Comparison of ENCODE assay signal across 26 cellular contexts in genomic region chr15:91320106-91320505, GRCh38.
DNase-seq lines count a peak whose midpoint lies in the region; ATAC-seq and TF ChIP-seq lines count a peak whose summit lies in the region.
"Had no signal": no experiment of that assay in that cellular context is flagged by ENCODE, and none has a peak within 500 bp of the region (broad histone marks: within the 10 kb centered on the region; RNA-seq: fewer than 3 reads in every experiment).

No MANE protein-coding gene starts in this region.

- H3K4me3 Mint-ChIP-seq in activated CD8-positive, alpha-beta memory T cell treated with anti-CD3 and anti-CD28 coated beads, Interleukin-2, amount 10 ng/mL, durations not matched to agents 7 days and 5 days, result no peak overlapping the region
- no peak overlapping the region for H3K4me3 Mint-ChIP-seq in GM23338
- peak overlapping the region; percentile 13 for H3K4me3 Mint-ChIP-seq in activated T-helper 1 cell treated with anti-CD3 and anti-CD28 coated beads, Interleukin-12 subunit alpha, Interleukin-12 subunit beta, Interleukin-2, Interleukin-4 antibody, amounts not matched to agents 30 ng/mL and 10 ng/mL and 1 ng/mL, durations not matched to agents 14 hours and 24 hours and 36 hours
- peak overlapping the region; percentile 46 to 78 (median 64) for H3K4me3 Mint-ChIP-seq in naive thymus-derived CD4-positive, alpha-beta T cell
- H3K4me3 Mint-ChIP-seq: nephron had no signal

- no peaks in the 10 kb centered on the region for H3K9me3 ChIP-seq in naive thymus-derived CD4-positive, alpha-beta T cell (ENCODE audit: control insufficient read depth in 2 of 3, low read length in 3 of 3)
- H3K9me3 ChIP-seq: BLaER1, colonic mucosa had no signal

- H3K4me1 Mint-ChIP-seq in activated CD8-positive, alpha-beta memory T cell treated with anti-CD3 and anti-CD28 coated beads, Interleukin-2, amount 10 ng/mL, durations not matched to agents 7 days and 5 days, result peaks cover 26% of the 10 kb centered on the region
- H3K4me1 Mint-ChIP-seq in GM23338, result no peaks in the 10 kb centered on the region
- peaks cover 15% of the 10 kb centered on the region for H3K4me1 Mint-ChIP-seq in activated T-helper 1 cell treated with anti-CD3 and anti-CD28 coated beads, Interleukin-12 subunit alpha, Interleukin-12 subunit beta, Interleukin-2, Interleukin-4 antibody, amounts not matched to agents 30 ng/mL and 10 ng/mL and 1 ng/mL, durations not matched to agents 14 hours and 24 hours and 36 hours (ENCODE audit: low read depth)
- H3K4me1 Mint-ChIP-seq in naive thymus-derived CD4-positive, alpha-beta T cell, result peaks cover 12 to 64% (median 38%) of the 10 kb centered on the region in 7 donors
- H3K4me1 Mint-ChIP-seq: nephron had no signal

- H3K36me3 Mint-ChIP-seq in activated CD8-positive, alpha-beta memory T cell treated with anti-CD3 and anti-CD28 coated beads, Interleukin-2, amount 10 ng/mL, durations not matched to agents 7 days and 5 days, result no peaks in the 10 kb centered on the region
- H3K36me3 Mint-ChIP-seq in GM23338 (ENCODE audit: low read depth), result no peaks in the 10 kb centered on the region
- H3K36me3 Mint-ChIP-seq in activated T-helper 1 cell treated with anti-CD3 and anti-CD28 coated beads, Interleukin-12 subunit alpha, Interleukin-12 subunit beta, Interleukin-2, Interleukin-4 antibody, amounts not matched to agents 30 ng/mL and 10 ng/mL and 1 ng/mL, durations not matched to agents 14 hours and 24 hours and 36 hours (ENCODE audit: low read depth), result no peaks in the 10 kb centered on the region
- peaks cover 2 to 15% (median 10%) of the 10 kb centered on the region in 5 donors for H3K36me3 Mint-ChIP-seq in naive thymus-derived CD4-positive, alpha-beta T cell

- H2AFZ ChIP-seq in GM23338, result peak overlapping the region; percentile 30; the same call in 1 of the 2 replicates
- H2AFZ ChIP-seq: PC-9 had no signal

- no peaks in the 10 kb centered on the region for H3K9me3 Mint-ChIP-seq in activated CD8-positive, alpha-beta memory T cell treated with anti-CD3 and anti-CD28 coated beads, Interleukin-2, amount 10 ng/mL, durations not matched to agents 7 days and 5 days (ENCODE audit: low read depth)
- H3K9me3 Mint-ChIP-seq in GM23338, result no peaks in the 10 kb centered on the region
- peaks cover 5% of the 10 kb centered on the region for H3K9me3 Mint-ChIP-seq in activated T-helper 1 cell treated with anti-CD3 and anti-CD28 coated beads, Interleukin-12 subunit alpha, Interleukin-12 subunit beta, Interleukin-2, Interleukin-4 antibody, amounts not matched to agents 30 ng/mL and 10 ng/mL and 1 ng/mL, durations not matched to agents 14 hours and 24 hours and 36 hours
- peaks cover 0 to 15% (median 8%) of the 10 kb centered on the region in 11 donors for H3K9me3 Mint-ChIP-seq in naive thymus-derived CD4-positive, alpha-beta T cell

- H3K36me3 ChIP-seq in GM23338 (ENCODE audit: insufficient read depth), result no peaks in the 10 kb centered on the region
- no peaks in the 10 kb centered on the region for H3K36me3 ChIP-seq in naive thymus-derived CD4-positive, alpha-beta T cell (ENCODE audit: control insufficient read depth in 2 of 3, insufficient read depth in 3 of 3, low read length in 3 of 3)
- H3K36me3 ChIP-seq: BLaER1, breast epithelium, colonic mucosa had no signal

- no peaks in the 10 kb centered on the region for H3F3A ChIP-seq in GM23338 (replicated peaks; ENCODE audit: low read depth)

- no peaks in the 10 kb centered on the region for H3K27me3 ChIP-seq in GM23338 (ENCODE audit: insufficient read depth)
- no peaks in the 10 kb centered on the region for H3K27me3 ChIP-seq in naive thymus-derived CD4-positive, alpha-beta T cell (ENCODE audit: control insufficient read depth in 2 of 2, insufficient read depth in 2 of 2, low read length in 2 of 2)
- H3K27me3 ChIP-seq: BLaER1, breast epithelium, colonic mucosa had no signal

- peaks cover 21% of the 10 kb centered on the region for H3K27me3 Mint-ChIP-seq in activated CD8-positive, alpha-beta memory T cell treated with anti-CD3 and anti-CD28 coated beads, Interleukin-2, amount 10 ng/mL, durations not matched to agents 7 days and 5 days
- no peaks in the 10 kb centered on the region for H3K27me3 Mint-ChIP-seq in GM23338 (ENCODE audit: insufficient read depth, low read depth, poor library complexity)
- H3K27me3 Mint-ChIP-seq in activated T-helper 1 cell treated with anti-CD3 and anti-CD28 coated beads, Interleukin-12 subunit alpha, Interleukin-12 subunit beta, Interleukin-2, Interleukin-4 antibody, amounts not matched to agents 30 ng/mL and 10 ng/mL and 1 ng/mL, durations not matched to agents 14 hours and 24 hours and 36 hours (ENCODE audit: insufficient read depth), result peaks cover 34% of the 10 kb centered on the region
- H3K27me3 Mint-ChIP-seq in naive thymus-derived CD4-positive, alpha-beta T cell, result peaks cover 0 to 53% (median 0%) of the 10 kb centered on the region in 5 donors

- no peak overlapping the region for H3K4me3 ChIP-seq in GM23338
- H3K4me3 ChIP-seq in naive thymus-derived CD4-positive, alpha-beta T cell (ENCODE audit: low read length), result peak overlapping the region; percentile 8
- H3K4me3 ChIP-seq: BLaER1, breast epithelium, colonic mucosa, PC-9 had no signal

- no peak overlapping the region for H3K27ac ChIP-seq in GM23338 (ENCODE audit: low read depth)
- H3K27ac ChIP-seq in naive thymus-derived CD4-positive, alpha-beta T cell (ENCODE audit: low read depth, low read length), result peak overlapping the region; percentile 66
- H3K27ac ChIP-seq: BLaER1, breast epithelium, colonic mucosa, PC-9 had no signal

- no peaks in the 10 kb centered on the region for H3K79me2 ChIP-seq in GM23338 (replicated peaks; ENCODE audit: insufficient read depth)

- DNase-seq in activated CD8-positive, alpha-beta memory T cell treated with anti-CD3 and anti-CD28 coated beads, Interleukin-2, amount 10 ng/mL, durations not matched to agents 7 days and 5 days, result no peak
- no peak for DNase-seq in activated CD8-positive, alpha-beta memory T cell treated with anti-CD3 and anti-CD28 coated beads, Interleukin-2, amount 50 U/mL, for 4 hours
- DNase-seq in GM23338 (ENCODE audit: low spot score) (no peak), SHP77 (lab: John Stamatoyannopoulos, UW) (no peak), islet precursor cell (no peak)
- no peak for DNase-seq in activated T-helper 1 cell treated with anti-CD3 and anti-CD28 coated beads, Interleukin-12 subunit alpha, Interleukin-12 subunit beta, Interleukin-2, Interleukin-4 antibody, amounts not matched to agents 30 ng/mL and 10 ng/mL and 1 ng/mL, durations not matched to agents 14 hours and 24 hours and 36 hours (ENCODE audit: low spot score)
- DNase-seq in naive thymus-derived CD4-positive, alpha-beta T cell, result peak in 3 of 9 donors; percentile 21 to 44 (median 36)
- DNase-seq: amniotic stem cell; colonic mucosa; EL; H7; hypothalamus; KG1; NCI-H1436; NCI-H2107; NCI-H510A; PC-9; retina; SHP77 treated with DMSO at 0.1 percent for 48 hours; small intestine; stimulated activated CD4-positive, alpha-beta T cell treated with anti-CD3 and anti-CD28 coated beads, Interleukin-1b, Interleukin-23, amount 100 ng/mL, for 48 hours; substantia nigra had no signal

- H3K27ac Mint-ChIP-seq in activated CD8-positive, alpha-beta memory T cell treated with anti-CD3 and anti-CD28 coated beads, Interleukin-2, amount 10 ng/mL, durations not matched to agents 7 days and 5 days, result peak overlapping the region; percentile 28
- H3K27ac Mint-ChIP-seq in GM23338, result no peak overlapping the region
- no peak overlapping the region for H3K27ac Mint-ChIP-seq in activated T-helper 1 cell treated with anti-CD3 and anti-CD28 coated beads, Interleukin-12 subunit alpha, Interleukin-12 subunit beta, Interleukin-2, Interleukin-4 antibody, amounts not matched to agents 30 ng/mL and 10 ng/mL and 1 ng/mL, durations not matched to agents 14 hours and 24 hours and 36 hours
- peak overlapping the region; percentile 69 to 98 (median 90) for H3K27ac Mint-ChIP-seq in naive thymus-derived CD4-positive, alpha-beta T cell
- H3K27ac Mint-ChIP-seq: nephron had no signal

- ATAC-seq in activated CD8-positive, alpha-beta memory T cell treated with anti-CD3 and anti-CD28 coated beads, Interleukin-2, amount 10 ng/mL, durations not matched to agents 7 days and 5 days, result no peak
- ATAC-seq in GM23338 (no peak), HG03457 (IDR thresholded peaks at IDR 0.05; ENCODE audit: unreplicated experiment) (no peak)
- ATAC-seq in naive thymus-derived CD4-positive, alpha-beta T cell, result peak; percentile 75

- H3K4me2 ChIP-seq in GM23338, result no peak overlapping the region
- H3K4me2 ChIP-seq: BLaER1, PC-9 had no signal

- CTCF ChIA-PET in activated CD8-positive, alpha-beta memory T cell treated with anti-CD3 and anti-CD28 coated beads, Interleukin-2, amount 10 ng/mL, durations not matched to agents 7 days and 5 days (lab: Charles Lee), result no interaction called here
- CTCF ChIA-PET in naive thymus-derived CD4-positive, alpha-beta T cell (lab: Charles Lee), result no interaction called here

- no peak for TF ChIP-seq CTCF in GM23338 (conservative IDR thresholded peaks at IDR 0.05; ENCODE audit: low read depth in 2 of 2)

- no peaks in the 10 kb centered on the region for H4K20me1 ChIP-seq in GM23338 (replicated peaks; ENCODE audit: insufficient read depth)
- H4K20me1 ChIP-seq: BLaER1 had no signal

- H3K4me1 ChIP-seq in GM23338 (ENCODE audit: insufficient read depth), result no peaks in the 10 kb centered on the region
- H3K4me1 ChIP-seq in naive thymus-derived CD4-positive, alpha-beta T cell (ENCODE audit: control insufficient read depth in 2 of 2, insufficient read depth in 2 of 2, low read length in 2 of 2), result peaks cover 18 to 35% of the 10 kb centered on the region in 2 donors
- H3K4me1 ChIP-seq: BLaER1, breast epithelium, colonic mucosa had no signal

- H3K9me2 ChIP-seq in GM23338 (ENCODE audit: insufficient read depth), result no peaks in the 10 kb centered on the region; the same call in 1 of the 2 replicates

- POLR2A ChIA-PET in naive thymus-derived CD4-positive, alpha-beta T cell (lab: Charles Lee), result no interaction called here

- intact Hi-C loops in activated T-helper 1 cell treated with anti-CD3 and anti-CD28 coated beads, Interleukin-12 subunit alpha, Interleukin-12 subunit beta, Interleukin-2, Interleukin-4 antibody, amounts not matched to agents 30 ng/mL and 10 ng/mL and 1 ng/mL, durations not matched to agents 14 hours and 24 hours and 36 hours (cut with micrococcal nuclease), result loop anchor here (5.0 kb wide), 1 partner anchor 152 kb away; no protein-coding TSS in a partner anchor
- intact Hi-C loops in naive thymus-derived CD4-positive, alpha-beta T cell (cut with micrococcal nuclease), result loop anchor here in 1 of 2 donors (2.0 kb wide), 1 partner anchor 17 kb away; no protein-coding TSS in a partner anchor

TF ChIP-seq in GM23338, 12 proteins besides CTCF, POLR2A, EP300 and RAD21 (continues in another document):
- TF ChIP-seq STAT1 (IDR thresholded peaks at IDR 0.05; ENCODE audit: unreplicated experiment) (no peak), POLR2AphosphoS5 (IDR thresholded peaks at IDR 0.05; ENCODE audit: low read depth) (no peak)

Comparison
In these comparisons a context has a peak if more than half of its experiments do, and no peak if none do; other contexts are left out.
1. H3K27ac Mint-ChIP-seq: peak in activated CD8-positive, alpha-beta memory T cell treated with anti-CD3 and anti-CD28 coated beads, Interleukin-2, amount 10 ng/mL, durations not matched to agents 7 days and 5 days (single experiment) and naive thymus-derived CD4-positive, alpha-beta T cell (9 of 9); none in GM23338 (single experiment) and activated T-helper 1 cell treated with anti-CD3 and anti-CD28 coated beads, Interleukin-12 subunit alpha, Interleukin-12 subunit beta, Interleukin-2, Interleukin-4 antibody, amounts not matched to agents 30 ng/mL and 10 ng/mL and 1 ng/mL, durations not matched to agents 14 hours and 24 hours and 36 hours (single experiment).
2. H3K4me3 Mint-ChIP-seq: peak in activated T-helper 1 cell treated with anti-CD3 and anti-CD28 coated beads, Interleukin-12 subunit alpha, Interleukin-12 subunit beta, Interleukin-2, Interleukin-4 antibody, amounts not matched to agents 30 ng/mL and 10 ng/mL and 1 ng/mL, durations not matched to agents 14 hours and 24 hours and 36 hours (single experiment) and naive thymus-derived CD4-positive, alpha-beta T cell (10 of 10); none in activated CD8-positive, alpha-beta memory T cell treated with anti-CD3 and anti-CD28 coated beads, Interleukin-2, amount 10 ng/mL, durations not matched to agents 7 days and 5 days (single experiment) and GM23338 (single experiment).